In the genomic region with DNA sequence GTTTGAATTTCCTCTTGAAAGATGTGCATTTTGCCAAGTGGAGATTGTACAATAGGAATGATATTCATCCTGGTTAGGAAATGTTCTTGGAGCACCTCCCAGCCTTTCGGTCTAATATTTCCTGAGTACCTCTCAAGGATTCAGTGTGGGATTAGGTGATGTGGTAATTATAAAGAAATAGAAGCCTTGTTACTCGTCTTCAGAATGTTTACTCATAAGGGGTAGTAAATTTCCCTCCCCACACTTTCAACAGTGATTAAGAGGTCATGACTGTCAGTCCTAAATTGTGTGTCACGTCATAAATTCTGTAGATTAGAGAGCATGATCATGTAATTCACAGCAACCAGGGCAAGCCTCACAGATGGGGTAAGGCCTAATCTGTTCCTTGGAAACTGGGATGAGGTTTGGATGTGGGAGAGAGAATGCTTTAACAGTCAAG, we compare ENCODE assay signal across 11 cellular contexts.
DNase-seq lines count a peak whose midpoint lies in the region; ATAC-seq and TF ChIP-seq lines count a peak whose summit lies in the region.
"Had no signal": no experiment of that assay in that cellular context is flagged by ENCODE, and none has a peak within 500 bp of the region (broad histone marks: within the 10 kb centered on the region; RNA-seq: fewer than 3 reads in every experiment).

No MANE protein-coding gene starts in this region.

- H3K9me3 ChIP-seq in esophagus squamous epithelium, result no peaks in the 10 kb centered on the region

- TF ChIP-seq CTCF in esophagus squamous epithelium (IDR thresholded peaks at IDR 0.05), result no peak

- no peak overlapping the region for H3K9ac ChIP-seq in rectal smooth muscle tissue (ENCODE audit: low read length)
- H3K9ac ChIP-seq: KMS-11 had no signal

- intact Hi-C loops in esophagus squamous epithelium (cut with DNase I), result no loop called here

- peak overlapping the region in 3 of 4 donors; percentile 62 to 82 (median 67) for H3K27ac ChIP-seq in esophagus squamous epithelium
- peak overlapping the region; percentile 74 for H3K27ac ChIP-seq in rectal smooth muscle tissue (ENCODE audit: low read depth, low read length)
- H3K27ac ChIP-seq: KMS-11 had no signal

- peak; percentile 86 for DNase-seq in G401 (ENCODE audit: low spot score)
- peak; percentile 41 for DNase-seq in NCI-H2227 (lab: John Stamatoyannopoulos, UW; ENCODE audit: unreplicated experiment)
- no peak for DNase-seq in esophagus squamous epithelium (lab: John Stamatoyannopoulos, UW)
- no peak for DNase-seq in activated CD4-positive, alpha-beta T cell treated with anti-CD3 and anti-CD28 coated beads for 48 hours
- DNase-seq: activated naive CD4-positive, alpha-beta T cell treated with anti-CD3 and anti-CD28 coated beads for 36 hours; T-cell had no signal

- WGBS in esophagus squamous epithelium, 2 donors, result 18 to 24% methylated on average over 3 of the region's 3 CpGs

- H3K4me3 ChIP-seq in esophagus squamous epithelium, result no peak overlapping the region
- H3K4me3 ChIP-seq in rectal smooth muscle tissue (ENCODE audit: low read length), result no peak overlapping the region

- H3K36me3 ChIP-seq in esophagus squamous epithelium (no peaks in the 10 kb centered on the region), rectal smooth muscle tissue (ENCODE audit: control insufficient read depth, insufficient read depth, low read length) (no peaks in the 10 kb centered on the region)

- TF ChIP-seq POLR2A in esophagus squamous epithelium (IDR thresholded peaks at IDR 0.05), result no peak

- H3K4me1 ChIP-seq in esophagus squamous epithelium, result peaks cover 0 to 53% (median 27%) of the 10 kb centered on the region in 3 donors
- peaks cover 16% of the 10 kb centered on the region for H3K4me1 ChIP-seq in rectal smooth muscle tissue (ENCODE audit: control insufficient read depth, insufficient read depth, low read length)

- ATAC-seq in GM19397 (IDR thresholded peaks at IDR 0.05; ENCODE audit: unreplicated experiment), result no peak
- ATAC-seq in HG03469 (IDR thresholded peaks at IDR 0.05; ENCODE audit: unreplicated experiment), result no peak
- ATAC-seq in GM18867 (IDR thresholded peaks at IDR 0.05; ENCODE audit: unreplicated experiment), result no peak
- ATAC-seq: T-cell had no signal

- no peaks in the 10 kb centered on the region for H3K27me3 ChIP-seq in esophagus squamous epithelium
- H3K27me3 ChIP-seq in rectal smooth muscle tissue (ENCODE audit: control insufficient read depth, insufficient read depth, low read length), result no peaks in the 10 kb centered on the region

- in situ Hi-C loops in G401 (cut with HindIII; ENCODE audit: low sequenced_read_pairs), result no loop called here

Comparison
In these comparisons a context has a peak if more than half of its experiments do, and no peak if none do; other contexts are left out.
1. DNase-seq: peak in G401 (single experiment) and NCI-H2227 (single experiment); none in esophagus squamous epithelium (single experiment) and activated CD4-positive, alpha-beta T cell treated with anti-CD3 and anti-CD28 coated beads for 48 hours (single experiment).